Comparison of ENCODE assay signal across 8 cellular contexts in genomic region chr2:43133708-43134570, GRCh38.
DNase-seq lines count a peak whose midpoint lies in the region; ATAC-seq and TF ChIP-seq lines count a peak whose summit lies in the region.

No MANE protein-coding gene starts in this region.

- H3K4me2 ChIP-seq in osteoblast (ENCODE audit: insufficient read depth, low read length): no peak overlapping the region

- peaks cover 10 to 48% of the 10 kb centered on the region in 2 donors for H3K4me1 ChIP-seq in adrenal gland (replicated peaks in 1 of 2)
- H3K4me1 ChIP-seq in osteoblast (ENCODE audit: insufficient read depth, low read length): peaks cover 30% of the 10 kb centered on the region

- TF ChIP-seq CTCF in adrenal gland (IDR thresholded peaks at IDR 0.05) (no peak), osteoblast (IDR thresholded peaks at IDR 0.05; ENCODE audit: extremely low read depth, low read depth, low read length) (no peak)

- intact Hi-C loops in adrenal gland (cut with DNase I): loop anchor here (5.0 to 10.0 kb wide), 2 partner anchors 91 to 93 kb away; partner anchors contain the start of gene ZFP36L2 (in 2 of the 2)

- H2AFZ ChIP-seq in osteoblast (ENCODE audit: low read length): no peak overlapping the region

- H3K79me2 ChIP-seq in osteoblast (ENCODE audit: insufficient read depth, low read length): no peaks in the 10 kb centered on the region

- H3K4me1 Mint-ChIP-seq in T-helper 2 cell treated with Interferon-gamma antibody and Interleukin-4, amounts not matched to agents 5 μg/mL and 100 μg/mL, for 36 hours (ENCODE audit: low read depth): peaks cover 89% of the 10 kb centered on the region

- peak overlapping the region; percentile 71 for H3K4me3 Mint-ChIP-seq in T-helper 2 cell treated with Interferon-gamma antibody and Interleukin-4, amounts not matched to agents 5 μg/mL and 100 μg/mL, for 36 hours

- H3K36me3 ChIP-seq in adrenal gland (replicated peaks in 1 of 2) (no peaks in the 10 kb centered on the region), osteoblast (ENCODE audit: insufficient read depth, low read length) (no peaks in the 10 kb centered on the region)

- H3K4me3 ChIP-seq in adrenal gland: no peak overlapping the region
- no peak overlapping the region for H3K4me3 ChIP-seq in osteoblast (ENCODE audit: insufficient read depth, low read length)

- no peaks in the 10 kb centered on the region for H3K27me3 Mint-ChIP-seq in T-helper 2 cell treated with Interferon-gamma antibody and Interleukin-4, amounts not matched to agents 5 μg/mL and 100 μg/mL, for 36 hours (ENCODE audit: low read depth)

- peak; percentile 40 for ATAC-seq in GM19452 (IDR thresholded peaks at IDR 0.05; ENCODE audit: unreplicated experiment)
- ATAC-seq in GM18870 (IDR thresholded peaks at IDR 0.05; ENCODE audit: unreplicated experiment): no peak

- H4K20me1 ChIP-seq in osteoblast (ENCODE audit: insufficient read depth, low read length): no peaks in the 10 kb centered on the region

- H3K27ac Mint-ChIP-seq in T-helper 2 cell treated with Interferon-gamma antibody and Interleukin-4, amounts not matched to agents 5 μg/mL and 100 μg/mL, for 36 hours: peak overlapping the region; percentile 97

- no peak for TF ChIP-seq POLR2A in adrenal gland (IDR thresholded peaks at IDR 0.05)

- H3K27ac ChIP-seq in adrenal gland (peak overlapping the region in 3 of 5 donors; percentile 6 to 88 (median 28)), osteoblast (ENCODE audit: low read depth, low read length) (no peak overlapping the region)

- 68 to 75% (median 73%) methylated on average over 16 to 21 of the region's 21 CpGs for WGBS in adrenal gland, 4 donors

- H3K9me3 ChIP-seq in adrenal gland (replicated peaks in 1 of 3) (no peaks in the 10 kb centered on the region), osteoblast (ENCODE audit: low read depth, low read length) (no peaks in the 10 kb centered on the region)

- H3K27me3 ChIP-seq in adrenal gland (no peaks in the 10 kb centered on the region), osteoblast (ENCODE audit: insufficient read depth, low read length) (no peaks in the 10 kb centered on the region)

- peaks cover 12% of the 10 kb centered on the region for H3K36me3 Mint-ChIP-seq in T-helper 2 cell treated with Interferon-gamma antibody and Interleukin-4, amounts not matched to agents 5 μg/mL and 100 μg/mL, for 36 hours (ENCODE audit: low read depth)

- H3K9me3 Mint-ChIP-seq in T-helper 2 cell treated with Interferon-gamma antibody and Interleukin-4, amounts not matched to agents 5 μg/mL and 100 μg/mL, for 36 hours: no peaks in the 10 kb centered on the region

- DNase-seq in T-helper 2 cell treated with Interferon-gamma antibody and Interleukin-4, amounts not matched to agents 5 μg/mL and 100 μg/mL, for 36 hours (ENCODE audit: low spot score): peak; percentile 75
- DNase-seq in adrenal gland: peak in 3 of 7 donors; percentile 35 to 40 (median 39)
- peak; percentile 78 for DNase-seq in osteoblast (ENCODE audit: insufficient read length, low spot score, missing footprints)
- no peak for DNase-seq in OCI-M2 (lab: John Stamatoyannopoulos, UW; ENCODE audit: unreplicated experiment)
- DNase-seq in DMS153 (lab: John Stamatoyannopoulos, UW): no peak
- no peak for DNase-seq in GOT3 (lab: John Stamatoyannopoulos, UW)

Comparison
In these comparisons a context has a peak if more than half of its experiments do, and no peak if none do; other contexts are left out.
1. DNase-seq: peak in T-helper 2 cell treated with Interferon-gamma antibody and Interleukin-4, amounts not matched to agents 5 μg/mL and 100 μg/mL, for 36 hours (single experiment) and osteoblast (single experiment); none in OCI-M2 (single experiment), DMS153 (single experiment) and GOT3 (single experiment).